23 cellular contexts compared by ENCODE assay signal in genomic region chr22:39624501-39624821, GRCh38. TPM values are rescaled to one million over a fixed set of nuclear protein-coding genes. Genes with fewer than 3 reads are reported as not detected.
"Had no signal": no experiment of that assay in that cellular context is flagged by ENCODE, and none has a peak within 500 bp of the region (broad histone marks: within the 10 kb centered on the region; RNA-seq: fewer than 3 reads in every experiment).

No MANE protein-coding gene starts in this region.

- H3K27me3 ChIP-seq: colonic mucosa, pancreas had no signal

- H3K36me3 ChIP-seq: breast epithelium, colonic mucosa, gastroesophageal sphincter, neutrophil, pancreas, tibial artery had no signal

- H3K4me1 ChIP-seq: breast epithelium, colonic mucosa, gastroesophageal sphincter, pancreas, psoas muscle, tibial artery had no signal

- DNase-seq: activated B cell treated with CpG ODN at 0.5 μM for 24 hours; activated CD4-positive, alpha-beta T cell treated with anti-CD3 and anti-CD28 coated beads for 36 hours; activated CD4-positive, alpha-beta T cell treated with anti-CD3 and anti-CD28 coated beads, Interleukin-2, amount 50 U/mL, for 4 hours; activated CD8-positive, alpha-beta memory T cell treated with anti-CD3 and anti-CD28 coated beads, Interleukin-2, amount 50 U/mL, for 48 hours; activated naive CD4-positive, alpha-beta T cell treated with Interleukin-2 at 50 U/mL for 16 hours; activated naive CD8-positive, alpha-beta T cell treated with anti-CD3 and anti-CD28 coated beads for 36 hours; activated T-cell treated with anti-CD3 and anti-CD28 coated beads, Interleukin-2, amount 50 U/mL, for 48 hours; amniotic stem cell; colonic mucosa; head of caudate nucleus; psoas muscle; stimulated activated CD4-positive, alpha-beta T cell treated with anti-CD3 and anti-CD28 coated beads, Interleukin-2, amount 100 ng/mL, for 24 hours; stimulated activated naive CD8-positive, alpha-beta T cell treated with anti-CD3 and anti-CD28 coated beads, Interleukin-15, amount 100 ng/mL, for 72 hours; tibial artery had no signal

- ATAC-seq: activated CD4-positive, alpha-beta T cell treated with anti-CD3 and anti-CD28 coated beads for 36 hours; gastroesophageal sphincter; pancreas; psoas muscle; stimulated activated effector memory CD8-positive, alpha-beta T cell treated with anti-CD3 and anti-CD28 coated beads, Interleukin-12 subunit alpha, Interleukin-12 subunit beta, amount 100 ng/mL, for 72 hours; stimulated activated naive CD8-positive, alpha-beta T cell treated with anti-CD3 and anti-CD28 coated beads, Interleukin-15, amount 100 ng/mL, for 72 hours had no signal

- H3K4me3 ChIP-seq: breast epithelium, colonic mucosa, gastroesophageal sphincter, pancreas, psoas muscle, skin epidermis, tibial artery had no signal

- H3K27ac ChIP-seq: breast epithelium, colonic mucosa, gastroesophageal sphincter, neutrophil, pancreas, psoas muscle, skin epidermis, tibial artery had no signal

- H3K9me3 ChIP-seq: breast epithelium, colonic mucosa, gastroesophageal sphincter, neutrophil, pancreas, psoas muscle, tibial artery had no signal

- FAIRE-seq: islet of Langerhans, pancreas, TTC549 had no signal

RNA-seq across cellular contexts. Expression of gene CACNA1I, which starts 53.9 kb away (rescaled TPM):
- total RNA-seq: activated B cell treated with CpG ODN at 0.5 μM for 24 hours, myocyte had no signal
